15 cellular contexts compared by ENCODE assay signal in genomic region chr1:39190096-39190495, GRCh38. TPM values are rescaled to one million over a fixed set of nuclear protein-coding genes. Genes with fewer than 3 reads are reported as not detected.
DNase-seq lines count a peak whose midpoint lies in the region; TF ChIP-seq lines count a peak whose summit lies in the region.
"Had no signal": no experiment of that assay in that cellular context is flagged by ENCODE, and none has a peak within 500 bp of the region (broad histone marks: within the 10 kb centered on the region; RNA-seq: fewer than 3 reads in every experiment).

No MANE protein-coding gene starts in this region.

- TF ChIP-seq CTCF in AG04450 (IDR thresholded peaks at IDR 0.05; ENCODE audit: low read depth, low read length) = no peak
- TF ChIP-seq CTCF in H9 (conservative IDR thresholded peaks at IDR 0.05) = no peak
- no peak for TF ChIP-seq CTCF in mammary epithelial cell (conservative IDR thresholded peaks at IDR 0.05 in 1 of 2, IDR thresholded peaks at IDR 0.05 in 1 of 2; ENCODE audit: extremely low read depth in 1 of 2, insufficient read depth in 1 of 2, low read depth in 1 of 2, low read length in 2 of 2)
- no peak for TF ChIP-seq CTCF in neural progenitor cell (IDR thresholded peaks at IDR 0.05)
- no peak for TF ChIP-seq CTCF in WERI-Rb-1 (IDR thresholded peaks at IDR 0.05; ENCODE audit: low read depth, low read length)
- no peak for TF ChIP-seq CTCF in lower leg skin (IDR thresholded peaks at IDR 0.05)

- H3K4ac ChIP-seq in H9 (ENCODE audit: low read depth, low read length) = no peak overlapping the region

- H2BK20ac ChIP-seq in H9 (ENCODE audit: low read depth, low read length, poor library complexity, severe bottlenecking) = no peak overlapping the region

- no peak overlapping the region for H2AFZ ChIP-seq in H9 (ENCODE audit: low read length)
- H2AFZ ChIP-seq in mammary epithelial cell (ENCODE audit: low read depth, low read length) = no peak overlapping the region
- H2AFZ ChIP-seq in neural progenitor cell (replicated peaks) = no peak overlapping the region

- CTCF ChIA-PET in AG04450 (lab: Charles Lee) = interaction anchor here (0.8 to 5.0 kb wide), 6 partner anchors 11 to 100 kb away, joined by 3 to 45 read pairs (median 8); no protein-coding TSS in a partner anchor
- CTCF ChIA-PET in mammary epithelial cell (lab: Charles Lee; ENCODE audit: low non-redundant PET) = no interaction called here

- no peaks in the 10 kb centered on the region for H3K9me3 Mint-ChIP-seq in H9
- no peaks in the 10 kb centered on the region for H3K9me3 Mint-ChIP-seq in neural progenitor cell
- H3K9me3 Mint-ChIP-seq: CD8-positive, alpha-beta T cell had no signal

- no peak overlapping the region for H3K4me2 ChIP-seq in H9 (ENCODE audit: insufficient read depth, insufficient read length, low read length)
- no peak overlapping the region for H3K4me2 ChIP-seq in mammary epithelial cell (ENCODE audit: insufficient read depth, low read depth, low read length)
- H3K4me2 ChIP-seq in neural progenitor cell = no peak overlapping the region

- H2AK5ac ChIP-seq in H9 (ENCODE audit: insufficient read length, low read length) = no peak overlapping the region

- no peak overlapping the region for H3K18ac ChIP-seq in H9 (ENCODE audit: insufficient read length, low read depth, low read length)

- H4K20me1 ChIP-seq in H9 (ENCODE audit: control insufficient read depth, insufficient read depth, insufficient read length) (no peaks in the 10 kb centered on the region), mammary epithelial cell (ENCODE audit: insufficient read depth, low read length) (no peaks in the 10 kb centered on the region), neural progenitor cell (ENCODE audit: low read depth) (peaks cover 16% of the 10 kb centered on the region)

- H3K79me1 ChIP-seq in H9 (ENCODE audit: insufficient read depth, low read depth, low read length, poor library complexity, severe bottlenecking) = peaks cover 3% of the 10 kb centered on the region

- intact Hi-C loops in mammary epithelial cell (cut with micrococcal nuclease) = loop anchor here (10.0 kb wide), 2 partner anchors 205 to 465 kb away; no protein-coding TSS in a partner anchor
- intact Hi-C loops in lower leg skin (cut with DNase I; ENCODE audit: low total_unique reads) = loop anchor here (10.0 kb wide), 2 partner anchors 65 to 85 kb away; no protein-coding TSS in a partner anchor

- POLR2A ChIA-PET in AG04450 (lab: Yijun Ruan, JAX) = interaction anchor here (0.9 to 1.1 kb wide), 2 partner anchors 11 to 48 kb away, joined by 4 read pairs; no protein-coding TSS in a partner anchor

- H3K27me3 Mint-ChIP-seq in H9 (ENCODE audit: low read depth) (no peaks in the 10 kb centered on the region), neural progenitor cell (ENCODE audit: insufficient read depth, low read depth) (peaks cover 4% of the 10 kb centered on the region)

- dilution Hi-C loops in mammary epithelial cell (cut with HindIII; ENCODE audit: low sequenced_read_pairs) = loop anchor here (5.0 kb wide), 2 partner anchors 33 to 93 kb away; no protein-coding TSS in a partner anchor

- H3K27ac Mint-ChIP-seq in H9 (peak overlapping the region; percentile 92 to 99 (median 96)), neural progenitor cell (peak overlapping the region; percentile 63)

- peaks cover 9% of the 10 kb centered on the region; the same call in 1 of the 2 replicates for H3K4me1 ChIP-seq in H9 (ENCODE audit: insufficient read depth, low read length)
- H3K4me1 ChIP-seq in mammary epithelial cell (ENCODE audit: insufficient read depth, low read length) = peaks cover 69% of the 10 kb centered on the region
- H3K4me1 ChIP-seq in neural progenitor cell = peaks cover 32% of the 10 kb centered on the region
- H3K4me1 ChIP-seq: HAP-1 had no signal

- no peaks in the 10 kb centered on the region for H3K23me2 ChIP-seq in H9 (ENCODE audit: insufficient read length, low read depth, low read length, poor library complexity, severe bottlenecking)

- no peak overlapping the region for H4K8ac ChIP-seq in H9 (replicated peaks; ENCODE audit: insufficient read length, low read depth, low read length)

- no peak overlapping the region for H4K91ac ChIP-seq in H9 (ENCODE audit: insufficient read length, low read depth, low read length)

- H2BK15ac ChIP-seq in H9 (ENCODE audit: low read depth, low read length) = no peak overlapping the region

- no peak overlapping the region for H2BK12ac ChIP-seq in H9 (ENCODE audit: insufficient read length, low read depth, low read length)

- H2BK5ac ChIP-seq in H9 (ENCODE audit: insufficient read length, low read length) = no peak overlapping the region

- H3K9ac ChIP-seq in H9 (ENCODE audit: extremely low read depth, insufficient read length, low read length) (no peak overlapping the region), mammary epithelial cell (ENCODE audit: insufficient read depth, low read length) (peak overlapping the region; percentile 27), neural progenitor cell (no peak overlapping the region)

- H3K27ac ChIP-seq in AG04450 (ENCODE audit: low read depth, low read length) (peak overlapping the region; percentile 77), H9 (ENCODE audit: insufficient read length, low read depth, low read length) (no peak overlapping the region), mammary epithelial cell (ENCODE audit: insufficient read depth, low read depth, low read length) (peak overlapping the region; percentile 96), neural progenitor cell (peak overlapping the region; percentile 68), WERI-Rb-1 (no peak overlapping the region)

- H2BK120ac ChIP-seq in H9 (ENCODE audit: low read depth, low read length, poor library complexity, severe bottlenecking) = no peak overlapping the region

- WGBS in H9 (ENCODE audit: extremely low coverage, insufficient read length, low lambda C conversion rate) = no CpG with 5 or more reads among the region's 3 CpGs
- WGBS in mammary epithelial cell (ENCODE audit: low coverage, missing lambda C conversion rate) = 100% methylated on average over 2 of the region's 3 CpGs
- WGBS in lower leg skin, 2 donors = 79 to 88% methylated on average over 3 of the region's 3 CpGs

- BruUV-seq in mammary epithelial cell (replicated peaks; lab: Mats Ljungman, UMichigan) = no TSS peak

- H3T11ph ChIP-seq in H9 (ENCODE audit: low read length) = no peak overlapping the region

- H3K79me2 ChIP-seq in H9 (ENCODE audit: insufficient read depth, low read length) (peaks cover 7% of the 10 kb centered on the region), mammary epithelial cell (ENCODE audit: insufficient read depth, low read length) (peaks cover 88% of the 10 kb centered on the region), neural progenitor cell (ENCODE audit: low read depth) (peaks cover 99% of the 10 kb centered on the region)

- H3F3A ChIP-seq in neural progenitor cell (ENCODE audit: low read depth) = peaks cover 35% of the 10 kb centered on the region

- H3K4me3 Mint-ChIP-seq in H9 (no peak overlapping the region), neural progenitor cell (no peak overlapping the region)
- H3K4me3 Mint-ChIP-seq: CD8-positive, alpha-beta T cell had no signal

- no peak for DNase-seq in AG04450 (ENCODE audit: low read depth, low spot score)
- DNase-seq in H9 = no peak
- no peak for DNase-seq in mammary epithelial cell
- DNase-seq in neural progenitor cell (ENCODE audit: low spot score) = no peak
- DNase-seq in WERI-Rb-1 = no peak
- no peak for DNase-seq in OCI-M1 (lab: John Stamatoyannopoulos, UW)
- DNase-seq in lower leg skin (ENCODE audit: low spot score in 2 of 2) = no peak
- no peak for DNase-seq in HCEC 1CT
- DNase-seq: activated CD4-positive, alpha-beta T cell treated with anti-CD3 and anti-CD28 coated beads, Interleukin-2, amount 50 U/mL, for 4 hours; CD8-positive, alpha-beta T cell; GF-D8; stimulated activated CD4-positive, alpha-beta T cell treated with anti-CD3 and anti-CD28 coated beads, Interleukin-4, amount 100 ng/mL, for 24 hours; stimulated activated naive CD4-positive, alpha-beta T cell treated with Interleukin-2 at 50 U/mL for 16 hours had no signal

- H3K14ac ChIP-seq in H9 (ENCODE audit: insufficient read depth, low read length) = no peak overlapping the region

- no peaks in the 10 kb centered on the region for H3K27me3 ChIP-seq in AG04450 (ENCODE audit: control insufficient read depth, insufficient read depth, low read length)
- no peaks in the 10 kb centered on the region for H3K27me3 ChIP-seq in H9 (ENCODE audit: insufficient read depth, low read length)
- H3K27me3 ChIP-seq in mammary epithelial cell (ENCODE audit: insufficient read depth, low read length) = no peaks in the 10 kb centered on the region
- H3K27me3 ChIP-seq in neural progenitor cell = no peaks in the 10 kb centered on the region
- H3K27me3 ChIP-seq in WERI-Rb-1 (ENCODE audit: insufficient read depth, low read depth, severe bottlenecking) = no peaks in the 10 kb centered on the region

- H3K4me3 ChIP-seq in AG04450 (ENCODE audit: low read depth, low read length) (no peak overlapping the region), mammary epithelial cell (replicated peaks in 1 of 3; ENCODE audit: insufficient read depth in 1 of 3, low read depth in 2 of 3, low read length in 3 of 3) (no peak overlapping the region), neural progenitor cell (no peak overlapping the region), WERI-Rb-1 (ENCODE audit: low read depth, low read length) (no peak overlapping the region), lower leg skin (ENCODE audit: low read depth, poor library complexity, severe bottlenecking) (no peak overlapping the region)
- H3K4me3 ChIP-seq: coronary artery, HAP-1 had no signal

- no peak overlapping the region for H3K23ac ChIP-seq in H9 (ENCODE audit: insufficient read length, low read depth, low read length)

- H3K36me3 ChIP-seq in mammary epithelial cell (ENCODE audit: insufficient read depth, low read length) = no peaks in the 10 kb centered on the region
- H3K36me3 ChIP-seq in neural progenitor cell = no peaks in the 10 kb centered on the region
- no peaks in the 10 kb centered on the region for H3K36me3 ChIP-seq in WERI-Rb-1
- H3K36me3 ChIP-seq: HAP-1 had no signal

- H3K9me3 ChIP-seq in AG04450 (ENCODE audit: control insufficient read depth, insufficient read depth, low read length) (no peaks in the 10 kb centered on the region), H9 (ENCODE audit: control insufficient read depth, low read depth, low read length) (no peaks in the 10 kb centered on the region), mammary epithelial cell (replicated peaks; ENCODE audit: insufficient read depth, low read length) (no peaks in the 10 kb centered on the region), neural progenitor cell (ENCODE audit: low read depth) (no peaks in the 10 kb centered on the region), WERI-Rb-1 (ENCODE audit: severe bottlenecking) (no peaks in the 10 kb centered on the region)
- H3K9me3 ChIP-seq: HAP-1 had no signal

- no peak overlapping the region for H4K5ac ChIP-seq in H9 (ENCODE audit: insufficient read length, low read depth, low read length)

- TF ChIP-seq POLR2A in lower leg skin (IDR thresholded peaks at IDR 0.05) = no peak

- H3K4me1 Mint-ChIP-seq in H9 = peaks cover 59 to 75% of the 10 kb centered on the region in 2 experiments
- peaks cover 49% of the 10 kb centered on the region for H3K4me1 Mint-ChIP-seq in neural progenitor cell

- no peak overlapping the region for H3K56ac ChIP-seq in H9 (ENCODE audit: insufficient read length, low read depth, low read length)

- in situ Hi-C loops in mammary epithelial cell (cut with MboI; ENCODE audit: low sequenced_read_pairs in 2 of 2) = no loop called here

- H3K36me3 Mint-ChIP-seq in H9 (ENCODE audit: insufficient read depth in 1 of 3, low read depth in 3 of 3) = no peaks in the 10 kb centered on the region
- H3K36me3 Mint-ChIP-seq in neural progenitor cell = no peaks in the 10 kb centered on the region
- H3K36me3 Mint-ChIP-seq: CD8-positive, alpha-beta T cell had no signal

RNA-seq across cellular contexts. Expression of gene MACF1, which starts 14.4 kb away (rescaled TPM):
- polyA plus RNA-seq in AG04450 (2011; rRNA removed) (118 and 121 TPM in 2 replicates), mammary epithelial cell (46.4 TPM)
- polyA minus RNA-seq in AG04450 (2011; rRNA and poly(A)+ RNA removed) = 470 and 541 TPM in 2 replicates
- total RNA-seq in H9 (2021) (172 and 190 TPM in 2 replicates), mammary epithelial cell (100 to 1,000 TPM; 304 to 440 TPM), neural progenitor cell (ENCODE audit: low replicate concordance) (203 and 222 TPM in 2 replicates), lower leg skin (100 to 1,000 TPM; 427 to 686 (median 463) TPM)
- polyA minus RNA-seq in mammary epithelial cell = 258 TPM

Comparison
In these comparisons a context has a peak if more than half of its experiments do, and no peak if none do; other contexts are left out.
1. H3K27ac ChIP-seq: peak in AG04450 (single experiment), mammary epithelial cell (single experiment) and neural progenitor cell (single experiment); none in H9 (single experiment) and WERI-Rb-1 (single experiment).